In the genomic region with DNA sequence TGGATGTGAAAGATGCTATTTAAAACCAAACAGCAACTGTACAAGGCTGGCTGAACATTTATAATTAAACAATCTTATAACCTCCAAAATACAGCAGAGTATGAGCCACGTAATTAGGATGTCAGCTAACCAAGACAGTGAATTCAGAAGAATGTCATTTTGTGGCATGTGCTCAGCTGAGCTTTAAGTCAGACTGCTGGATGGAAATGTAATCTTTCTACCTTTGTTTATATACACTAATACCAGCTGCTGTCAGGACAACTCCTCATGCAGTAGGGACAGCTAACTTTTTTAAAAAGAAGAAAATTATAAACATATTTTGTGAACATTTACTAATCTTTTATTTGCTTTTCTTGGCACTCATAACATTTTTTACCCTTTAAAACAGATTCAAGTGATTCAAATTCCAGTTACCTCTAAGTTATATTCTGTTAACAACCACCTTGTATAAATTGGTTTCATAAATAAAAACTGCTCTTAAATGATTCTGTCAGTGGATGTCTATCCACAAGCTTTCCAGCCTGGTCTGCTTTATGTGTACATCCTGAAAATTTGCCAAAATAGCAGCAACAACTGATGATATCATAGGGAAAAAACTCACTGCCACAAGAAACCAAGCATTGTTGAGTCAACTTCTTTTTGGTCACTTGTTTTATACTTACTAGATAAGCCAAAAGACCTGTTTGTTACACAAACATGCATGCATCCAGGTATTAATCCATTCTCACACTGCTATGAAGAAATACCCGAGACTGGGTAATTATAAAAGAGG, we compare ENCODE assay signal across 16 cellular contexts. TPM values are rescaled to one million over a fixed set of nuclear protein-coding genes. Genes with fewer than 3 reads are reported as not detected.
DNase-seq lines count a peak whose midpoint lies in the region; ATAC-seq and TF ChIP-seq lines count a peak whose summit lies in the region.
"Had no signal": no experiment of that assay in that cellular context is flagged by ENCODE, and none has a peak within 500 bp of the region (broad histone marks: within the 10 kb centered on the region; RNA-seq: fewer than 3 reads in every experiment).

No MANE protein-coding gene starts in this region.

- H3K36me3 ChIP-seq in fibroblast of lung (ENCODE audit: control insufficient read depth, insufficient read depth, low read length) (no peaks in the 10 kb centered on the region), osteoblast (ENCODE audit: insufficient read depth, low read length) (peaks cover 16% of the 10 kb centered on the region)

- DNase-seq in GM03348 (ENCODE audit: low spot score) = peak; percentile 66
- DNase-seq in fibroblast of lung (ENCODE audit: low read depth in 2 of 2) = peak; percentile 88 to 93
- peak; percentile 74 for DNase-seq in osteoblast (ENCODE audit: insufficient read length, low spot score, missing footprints)
- DNase-seq in NCI-H146 (lab: John Stamatoyannopoulos, UW) = no peak
- no peak for DNase-seq in NCI-H526 treated with DMSO at 0.1 percent for 48 hours (lab: John Stamatoyannopoulos, UW)
- DNase-seq in DMS114 treated with DMSO at 0.1 percent for 48 hours (lab: John Stamatoyannopoulos, UW; ENCODE audit: unreplicated experiment) = no peak
- DNase-seq: activated CD4-positive, alpha-beta T cell treated with anti-CD3 and anti-CD28 coated beads for 4 hours; activated effector memory CD4-positive, alpha-beta T cell treated with Interleukin-2 at 50 U/mL for 16 hours; naive B cell; NCI-H1105; NCI-H526; stimulated activated CD4-positive, alpha-beta T cell treated with anti-CD3 and anti-CD28 coated beads, Interleukin-15, amount 100 ng/mL, for 24 hours had no signal

- peak; percentile 90 for ATAC-seq in SK-N-SH treated with all-trans-retinoic acid at 6 μM for 48 hours
- no peak for ATAC-seq in GM21381 (IDR thresholded peaks at IDR 0.05; ENCODE audit: unreplicated experiment)

- H3K9ac ChIP-seq in fibroblast of lung (ENCODE audit: insufficient read depth, low read length) = no peak overlapping the region

- no peak for TF ChIP-seq CTCF in fibroblast of lung (conservative IDR thresholded peaks at IDR 0.05 in 1 of 2, IDR thresholded peaks at IDR 0.05 in 1 of 2; ENCODE audit: low read depth in 1 of 2, low read length in 2 of 2)
- TF ChIP-seq CTCF in osteoblast (IDR thresholded peaks at IDR 0.05; ENCODE audit: extremely low read depth, low read depth, low read length) = no peak

- H3K27me3 ChIP-seq in fibroblast of lung (ENCODE audit: control insufficient read depth, insufficient read depth, low read length) = no peaks in the 10 kb centered on the region
- no peaks in the 10 kb centered on the region for H3K27me3 ChIP-seq in osteoblast (ENCODE audit: insufficient read depth, low read length)

- H3K4me1 ChIP-seq in fibroblast of lung (ENCODE audit: control insufficient read depth, extremely low read depth, insufficient read depth, low read length) (peaks cover 9% of the 10 kb centered on the region), osteoblast (ENCODE audit: insufficient read depth, low read length) (peaks cover 11% of the 10 kb centered on the region)

- no peaks in the 10 kb centered on the region for H3K9me3 ChIP-seq in fibroblast of lung (ENCODE audit: control insufficient read depth, insufficient read depth, low read depth, low read length)
- H3K9me3 ChIP-seq in osteoblast (ENCODE audit: low read depth, low read length) = no peaks in the 10 kb centered on the region

- H3K27ac ChIP-seq in fibroblast of lung (ENCODE audit: insufficient read depth, low read length) = no peak overlapping the region
- H3K27ac ChIP-seq in osteoblast (ENCODE audit: low read depth, low read length) = peak overlapping the region; percentile 64
- H3K27ac ChIP-seq: HL-60, SK-N-MC had no signal

- H3K4me2 ChIP-seq in fibroblast of lung (ENCODE audit: extremely low read depth, insufficient read depth, low read length) (no peak overlapping the region), osteoblast (ENCODE audit: insufficient read depth, low read length) (no peak overlapping the region)

- no peaks in the 10 kb centered on the region for H3K79me2 ChIP-seq in fibroblast of lung (ENCODE audit: control insufficient read depth, insufficient read depth, low read length)
- H3K79me2 ChIP-seq in osteoblast (ENCODE audit: insufficient read depth, low read length) = no peaks in the 10 kb centered on the region

- H3K4me3 ChIP-seq in fibroblast of lung (replicated peaks in 1 of 4; ENCODE audit: control extremely low read depth in 1 of 4, insufficient read depth in 1 of 4, low read depth in 3 of 4, low read length in 4 of 4) (no peak overlapping the region), osteoblast (ENCODE audit: insufficient read depth, low read length) (no peak overlapping the region)
- H3K4me3 ChIP-seq: SK-N-MC had no signal

- no peaks in the 10 kb centered on the region for H4K20me1 ChIP-seq in fibroblast of lung (ENCODE audit: control insufficient read depth, extremely low read depth, insufficient read depth, low read length)
- no peaks in the 10 kb centered on the region for H4K20me1 ChIP-seq in osteoblast (ENCODE audit: insufficient read depth, low read length)

- H2AFZ ChIP-seq in fibroblast of lung (ENCODE audit: low read length) (no peak overlapping the region), osteoblast (ENCODE audit: low read length) (no peak overlapping the region)

TF ChIP-seq in SK-N-SH treated with all-trans-retinoic acid at 6 μM for 48 hours, 23 proteins besides CTCF, POLR2A, EP300 and RAD21:
- peak; percentile 59; the same call in 1 of the 2 replicates for TF ChIP-seq TOX (CRISPR knock-in tag; IDR thresholded peaks at IDR 0.05; ENCODE audit: borderline replicate concordance)
- TF ChIP-seq, protein P1, sequence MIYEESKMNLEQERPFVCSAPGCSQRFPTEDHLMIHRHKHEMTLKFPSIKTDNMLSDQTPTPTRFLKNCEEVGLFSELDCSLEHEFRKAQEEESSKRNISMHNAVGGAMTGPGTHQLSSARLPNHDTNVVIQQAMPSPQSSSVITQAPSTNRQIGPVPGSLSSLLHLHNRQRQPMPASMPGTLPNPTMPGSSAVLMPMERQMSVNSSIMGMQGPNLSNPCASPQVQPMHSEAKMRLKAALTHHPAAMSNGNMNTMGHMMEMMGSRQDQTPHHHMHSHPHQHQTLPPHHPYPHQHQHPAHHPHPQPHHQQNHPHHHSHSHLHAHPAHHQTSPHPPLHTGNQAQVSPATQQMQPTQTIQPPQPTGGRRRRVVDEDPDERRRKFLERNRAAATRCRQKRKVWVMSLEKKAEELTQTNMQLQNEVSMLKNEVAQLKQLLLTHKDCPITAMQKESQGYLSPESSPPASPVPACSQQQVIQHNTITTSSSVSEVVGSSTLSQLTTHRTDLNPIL (CRISPR knock-in tag; IDR thresholded peaks at IDR 0.05; ENCODE audit: low read depth) = peak; percentile 36; the same call in 1 of the 2 replicates
- peak; percentile 75 for TF ChIP-seq ISL1 (CRISPR knock-in tag; IDR thresholded peaks at IDR 0.05)
- TF ChIP-seq, protein P2, sequence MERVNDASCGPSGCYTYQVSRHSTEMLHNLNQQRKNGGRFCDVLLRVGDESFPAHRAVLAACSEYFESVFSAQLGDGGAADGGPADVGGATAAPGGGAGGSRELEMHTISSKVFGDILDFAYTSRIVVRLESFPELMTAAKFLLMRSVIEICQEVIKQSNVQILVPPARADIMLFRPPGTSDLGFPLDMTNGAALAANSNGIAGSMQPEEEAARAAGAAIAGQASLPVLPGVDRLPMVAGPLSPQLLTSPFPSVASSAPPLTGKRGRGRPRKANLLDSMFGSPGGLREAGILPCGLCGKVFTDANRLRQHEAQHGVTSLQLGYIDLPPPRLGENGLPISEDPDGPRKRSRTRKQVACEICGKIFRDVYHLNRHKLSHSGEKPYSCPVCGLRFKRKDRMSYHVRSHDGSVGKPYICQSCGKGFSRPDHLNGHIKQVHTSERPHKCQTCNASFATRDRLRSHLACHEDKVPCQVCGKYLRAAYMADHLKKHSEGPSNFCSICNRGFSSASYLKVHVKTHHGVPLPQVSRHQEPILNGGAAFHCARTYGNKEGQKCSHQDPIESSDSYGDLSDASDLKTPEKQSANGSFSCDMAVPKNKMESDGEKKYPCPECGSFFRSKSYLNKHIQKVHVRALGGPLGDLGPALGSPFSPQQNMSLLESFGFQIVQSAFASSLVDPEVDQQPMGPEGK (CRISPR knock-in tag; IDR thresholded peaks at IDR 0.05; ENCODE audit: borderline replicate concordance) = 0 out of 2 replicates have a peak, but pooled peaks have one; percentile 11
- TF ChIP-seq OSR1 (CRISPR knock-in tag; IDR thresholded peaks at IDR 0.05) = no peak
- TF ChIP-seq ESRRG (CRISPR knock-in tag; IDR thresholded peaks at IDR 0.05) = no peak

RNA-seq across cellular contexts. Expression of a gene that starts 36.1 kb away (rescaled TPM):
- total RNA-seq in fibroblast of lung = 40.8 and 56.5 TPM in 2 replicates
- 39.8 and 44.4 TPM in 2 replicates for polyA plus RNA-seq in fibroblast of lung
- polyA plus RNA-seq in fibroblast of lung (2012) = 30.0 and 33.5 TPM in 2 replicates
- polyA minus RNA-seq in fibroblast of lung (ENCODE audit: low replicate concordance) = 2.6 and 11.3 TPM in 2 replicates
- total RNA-seq in osteoblast = 32.1 and 33.3 TPM in 2 replicates

Comparison
In these comparisons a context has a peak if more than half of its experiments do, and no peak if none do; other contexts are left out.
1. DNase-seq: peak in GM03348 (single experiment), fibroblast of lung (2 of 2) and osteoblast (single experiment); none in NCI-H146 (single experiment), NCI-H526 treated with DMSO at 0.1 percent for 48 hours (single experiment) and DMS114 treated with DMSO at 0.1 percent for 48 hours (single experiment).